14 cellular contexts compared by ENCODE assay signal in genomic region chr10:93478873-93479272, GRCh38. TPM values are rescaled to one million over a fixed set of nuclear protein-coding genes. Genes with fewer than 3 reads are reported as not detected.
DNase-seq lines count a peak whose midpoint lies in the region; TF ChIP-seq lines count a peak whose summit lies in the region.
"Had no signal": no experiment of that assay in that cellular context is flagged by ENCODE, and none has a peak within 500 bp of the region (broad histone marks: within the 10 kb centered on the region; RNA-seq: fewer than 3 reads in every experiment).

No MANE protein-coding gene starts in this region.

- no peak for TF ChIP-seq POLR2A in vagina (IDR thresholded peaks at IDR 0.05)

- H3K9me3 ChIP-seq in muscle layer of colon (ENCODE audit: low read length) (no peaks in the 10 kb centered on the region), vagina (no peaks in the 10 kb centered on the region), WERI-Rb-1 (ENCODE audit: severe bottlenecking) (no peaks in the 10 kb centered on the region)
- H3K9me3 ChIP-seq: body of pancreas had no signal

- H3K27ac ChIP-seq in coronary artery (peak overlapping the region in 1 of 2 donors; percentile 45), muscle layer of colon (ENCODE audit: low read depth, low read length) (no peak overlapping the region), vagina (peak overlapping the region; percentile 95), WERI-Rb-1 (no peak overlapping the region)
- H3K27ac ChIP-seq: body of pancreas had no signal

- H3K27me3 ChIP-seq in muscle layer of colon (ENCODE audit: control insufficient read depth in 1 of 2, insufficient read depth in 2 of 2, low read length in 2 of 2) (no peaks in the 10 kb centered on the region), vagina (no peaks in the 10 kb centered on the region), WERI-Rb-1 (ENCODE audit: insufficient read depth, low read depth, severe bottlenecking) (no peaks in the 10 kb centered on the region)
- H3K27me3 ChIP-seq: body of pancreas had no signal

- DNase-seq in activated naive CD8-positive, alpha-beta T cell treated with anti-CD3 and anti-CD28 coated beads for 36 hours = no peak
- no peak for DNase-seq in coronary artery (ENCODE audit: low spot score)
- peak in 1 of 2 donors; percentile 27 for DNase-seq in vagina (ENCODE audit: extremely low spot score in 2 of 2)
- DNase-seq in NCI-H2107 treated with DMSO at 0.1 percent for 48 hours (lab: John Stamatoyannopoulos, UW; ENCODE audit: unreplicated experiment) = no peak
- DNase-seq in WERI-Rb-1 = no peak
- no peak for DNase-seq in hepatic stellate cell (ENCODE audit: low spot score)
- DNase-seq: activated gamma-delta T cell, body of pancreas, mesendoderm, NCI-H1694 treated with DMSO at 0.1 percent for 48 hours, NCI-H510A treated with DMSO at 0.1 percent for 48 hours, nucleus accumbens had no signal

- H3K4me3 ChIP-seq in coronary artery = peak overlapping the region; percentile 74
- H3K4me3 ChIP-seq in muscle layer of colon (ENCODE audit: low read depth in 1 of 2, low read length in 2 of 2) = peak overlapping the region in 1 of 2 donors; percentile 46
- peak overlapping the region in 1 of 2 donors; percentile 62 for H3K4me3 ChIP-seq in vagina
- no peak overlapping the region for H3K4me3 ChIP-seq in WERI-Rb-1 (ENCODE audit: low read depth, low read length)
- H3K4me3 ChIP-seq: body of pancreas had no signal

- intact Hi-C loops in vagina (cut with DNase I) = no loop called here

- no peak overlapping the region for H3K4me3 Mint-ChIP-seq in activated naive CD8-positive, alpha-beta T cell
- no peak overlapping the region for H3K4me3 Mint-ChIP-seq in activated naive CD8-positive, alpha-beta T cell treated with anti-CD3 and anti-CD28 coated beads for 36 hours

- H3K9me3 Mint-ChIP-seq in activated naive CD8-positive, alpha-beta T cell (ENCODE audit: low read depth) = no peaks in the 10 kb centered on the region
- no peaks in the 10 kb centered on the region for H3K9me3 Mint-ChIP-seq in activated naive CD8-positive, alpha-beta T cell treated with anti-CD3 and anti-CD28 coated beads for 36 hours

- H3K36me3 ChIP-seq in muscle layer of colon (ENCODE audit: insufficient read depth, low read length) = no peaks in the 10 kb centered on the region
- H3K36me3 ChIP-seq in vagina = no peaks in the 10 kb centered on the region
- no peaks in the 10 kb centered on the region for H3K36me3 ChIP-seq in WERI-Rb-1

- peaks cover 9% of the 10 kb centered on the region for H3K27me3 Mint-ChIP-seq in activated naive CD8-positive, alpha-beta T cell
- H3K27me3 Mint-ChIP-seq in activated naive CD8-positive, alpha-beta T cell treated with anti-CD3 and anti-CD28 coated beads for 36 hours = peaks cover 2% of the 10 kb centered on the region

- no peak for TF ChIP-seq CTCF in coronary artery (IDR thresholded peaks at IDR 0.05)
- no peak for TF ChIP-seq CTCF in vagina (IDR thresholded peaks at IDR 0.05)
- no peak for TF ChIP-seq CTCF in WERI-Rb-1 (IDR thresholded peaks at IDR 0.05; ENCODE audit: low read depth, low read length)

- H3K9ac ChIP-seq in muscle layer of colon (ENCODE audit: low read length) = peak overlapping the region; percentile 9

- H3K4me1 ChIP-seq in muscle layer of colon (ENCODE audit: insufficient read depth, low read length) (peaks cover 39% of the 10 kb centered on the region), vagina (peaks cover 63% of the 10 kb centered on the region)

- peaks cover 2% of the 10 kb centered on the region for H3K36me3 Mint-ChIP-seq in activated naive CD8-positive, alpha-beta T cell
- peaks cover 1% of the 10 kb centered on the region for H3K36me3 Mint-ChIP-seq in activated naive CD8-positive, alpha-beta T cell treated with anti-CD3 and anti-CD28 coated beads for 36 hours

- peaks cover 15% of the 10 kb centered on the region for H3K4me1 Mint-ChIP-seq in activated naive CD8-positive, alpha-beta T cell (ENCODE audit: low read depth)
- H3K4me1 Mint-ChIP-seq in activated naive CD8-positive, alpha-beta T cell treated with anti-CD3 and anti-CD28 coated beads for 36 hours = peaks cover 11% of the 10 kb centered on the region

- H3K27ac Mint-ChIP-seq in activated naive CD8-positive, alpha-beta T cell = peak overlapping the region; percentile 3
- no peak overlapping the region for H3K27ac Mint-ChIP-seq in activated naive CD8-positive, alpha-beta T cell treated with anti-CD3 and anti-CD28 coated beads for 36 hours

RNA-seq across cellular contexts. Expression of gene MYOF, which starts 3.3 kb away (rescaled TPM):
- total RNA-seq in activated naive CD8-positive, alpha-beta T cell treated with anti-CD3 and anti-CD28 coated beads for 36 hours = 10 to 100 TPM; 22.1 to 22.8 TPM
- 107 TPM for total RNA-seq in vagina

RNA-seq across cellular contexts. Expression of gene CEP55, which starts 17.5 kb away (rescaled TPM):
- 10 to 100 TPM; 47.6 to 52.0 TPM for total RNA-seq in activated naive CD8-positive, alpha-beta T cell treated with anti-CD3 and anti-CD28 coated beads for 36 hours
- total RNA-seq in vagina = 3.2 TPM
- total RNA-seq: body of pancreas had no signal

Comparison
In these comparisons a context has a peak if more than half of its experiments do, and no peak if none do; other contexts are left out.
1. RNA of gene CEP55, which starts 17.5 kb away (total RNA-seq): 47.6 to 52.0 TPM in activated naive CD8-positive, alpha-beta T cell treated with anti-CD3 and anti-CD28 coated beads for 36 hours; 3.2 TPM in vagina (single experiment); every median in the first group is over 10 times any median in the second.